Comparison of ENCODE assay signal across 35 cellular contexts in the genomic region with DNA sequence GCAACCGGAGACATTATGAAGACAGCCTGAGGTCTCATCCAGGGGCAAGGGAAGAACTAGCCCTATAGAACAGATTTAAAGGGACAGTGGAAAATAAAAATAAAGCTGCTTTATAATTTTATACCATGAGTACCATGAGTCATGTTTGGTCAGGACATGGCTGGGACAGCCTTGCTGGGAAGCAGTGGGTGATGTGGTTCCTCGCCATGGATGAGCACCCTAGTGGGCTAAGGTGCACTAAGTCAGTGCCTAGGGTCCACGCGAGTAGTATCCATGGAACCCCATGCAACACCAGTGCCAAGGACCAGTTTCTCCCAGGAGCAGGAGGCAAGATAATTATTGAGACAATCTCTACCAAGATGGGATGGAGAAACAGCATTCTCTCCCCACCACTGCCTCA.
"Had no signal": no experiment of that assay in that cellular context is flagged by ENCODE, and none has a peak within 500 bp of the region (broad histone marks: within the 10 kb centered on the region; RNA-seq: fewer than 3 reads in every experiment).

No MANE protein-coding gene starts in this region.

- H3K27me3 ChIP-seq: MG63 had no signal

- DNase-seq: Karpas-422, Kasumi-1, MG63, MM.1S, MV-4-11, NCI-H1048, NCI-H1092, NCI-H1092 treated with DMSO at 0.1 percent for 48 hours, NCI-H1105, NCI-H1105 treated with DMSO at 0.1 percent for 48 hours, NCI-H1417, NCI-H1417 treated with DMSO at 0.1 percent for 48 hours, NCI-H1436, NCI-H1436 treated with DMSO at 0.1 percent for 48 hours, NCI-H146, NCI-H1694, NCI-H1694 treated with DMSO at 0.1 percent for 48 hours, NCI-H187, NCI-H187 treated with DMSO at 0.1 percent for 48 hours, NCI-H1930, NCI-H2029, NCI-H2029 treated with DMSO at 0.1 percent for 48 hours, NCI-H2081, NCI-H2081 treated with DMSO at 0.1 percent for 48 hours, NCI-H2107, NCI-H2171, NCI-H2171 treated with DMSO at 0.1 percent for 48 hours, NCI-H2227 treated with DMSO at 0.1 percent for 48 hours, NCI-H226, NCI-H345, NCI-H446, NCI-H446 treated with DMSO at 0.1 percent for 48 hours, NCI-H510A, NCI-H510A treated with DMSO at 0.1 percent for 48 hours, NCI-H524 had no signal

- H3K9me3 ChIP-seq: MG63 had no signal

- H3K4me3 ChIP-seq: MG63 had no signal
